ENCODE assay signal across 10 cellular contexts in the genomic region with DNA sequence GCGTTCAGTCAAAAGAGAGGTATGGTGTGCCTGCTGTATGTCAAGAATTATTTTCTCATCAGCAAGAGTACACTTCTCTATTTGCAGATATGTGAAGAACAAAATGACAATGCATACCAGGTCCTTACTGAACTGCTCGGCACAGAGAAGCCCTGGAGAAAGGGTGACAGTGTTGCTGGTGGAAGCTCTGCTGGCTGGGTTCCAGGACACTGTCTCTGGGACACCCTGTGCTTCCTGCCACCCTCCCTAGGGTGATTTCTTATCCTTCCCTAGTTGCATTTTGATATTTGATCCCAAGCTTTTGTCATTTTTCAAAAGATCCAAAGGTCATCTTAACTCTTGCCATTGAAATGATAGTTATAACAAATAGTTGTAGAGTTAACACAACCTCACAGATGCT. TPM values are rescaled to one million over a fixed set of nuclear protein-coding genes. Genes with fewer than 3 reads are reported as not detected.
"Had no signal": no experiment of that assay in that cellular context is flagged by ENCODE, and none has a peak within 500 bp of the region (broad histone marks: within the 10 kb centered on the region; RNA-seq: fewer than 3 reads in every experiment).

No MANE protein-coding gene starts in this region.

- H3K4me2 ChIP-seq: GM23338 had no signal

- H3K9ac ChIP-seq: GM23248 had no signal

- H3K9me3 ChIP-seq: HAP-1 had no signal

- H3K4me1 ChIP-seq: HAP-1 had no signal

- H3K27ac ChIP-seq: GM23248 had no signal

- H3K36me3 ChIP-seq: HAP-1 had no signal

- H3K4me3 ChIP-seq: GM23248, GM23338, HAP-1 had no signal

- DNase-seq: GM23248, GOT3, H7, H9, HCEC 1CT, HFFc6 had no signal

RNA-seq across cellular contexts. Expression of gene CST5, which starts 8.3 kb away (rescaled TPM):
- total RNA-seq: GM23248, GM23338, H1, H4, H7, H9, HFFc6 had no signal
- polyA plus RNA-seq: GM23248, GM23338, H1 had no signal
